11 cellular contexts compared by ENCODE assay signal in the genomic region with DNA sequence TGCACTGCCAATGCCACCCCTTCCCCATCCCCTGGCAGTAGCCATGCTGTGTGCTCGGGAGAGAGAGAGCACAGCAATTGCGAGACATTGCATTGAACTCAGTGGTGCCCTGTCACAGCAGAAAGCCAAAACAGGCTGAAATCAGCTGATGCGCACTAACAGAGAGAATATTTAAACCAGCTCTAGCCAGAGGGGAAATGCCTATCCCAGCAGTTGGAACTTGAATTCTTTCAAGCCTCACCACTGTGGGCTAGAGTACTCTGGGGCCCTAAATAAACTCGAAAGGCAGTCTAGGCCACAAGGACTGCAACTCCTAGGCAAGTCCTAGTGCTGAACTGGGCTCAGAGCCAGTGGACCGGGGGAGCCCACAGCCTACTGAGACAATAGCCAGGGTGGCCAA.
"Had no signal": no experiment of that assay in that cellular context is flagged by ENCODE, and none has a peak within 500 bp of the region (broad histone marks: within the 10 kb centered on the region; RNA-seq: fewer than 3 reads in every experiment).

No MANE protein-coding gene starts in this region.

- H3K9me3 ChIP-seq: prostate gland had no signal

- H3K4me3 ChIP-seq: lung, prostate gland, stomach had no signal

- H3K36me3 ChIP-seq: prostate gland, stomach had no signal

- ATAC-seq: effector memory CD8-positive, alpha-beta T cell had no signal

- DNase-seq: activated CD4-positive, alpha-beta T cell treated with anti-CD3 and anti-CD28 coated beads, Interleukin-2, amount 50 U/mL, for 1 hour; activated naive CD4-positive, alpha-beta T cell treated with anti-CD3 and anti-CD28 coated beads, Interleukin-2, amount 50 U/mL, for 16 hours; activated T-cell treated with anti-CD3 and anti-CD28 coated beads for 4 hours; central memory CD4-positive, alpha-beta T cell; effector memory CD8-positive, alpha-beta T cell; hypothalamus; nucleus accumbens; stimulated activated CD4-positive, alpha-beta T cell treated with anti-CD3 and anti-CD28 coated beads, Interleukin-2, amount 100 ng/mL, for 48 hours; stomach had no signal

- H3K27ac ChIP-seq: prostate gland, stomach had no signal

- H3K4me1 ChIP-seq: prostate gland, stomach had no signal
